In the genomic region with DNA sequence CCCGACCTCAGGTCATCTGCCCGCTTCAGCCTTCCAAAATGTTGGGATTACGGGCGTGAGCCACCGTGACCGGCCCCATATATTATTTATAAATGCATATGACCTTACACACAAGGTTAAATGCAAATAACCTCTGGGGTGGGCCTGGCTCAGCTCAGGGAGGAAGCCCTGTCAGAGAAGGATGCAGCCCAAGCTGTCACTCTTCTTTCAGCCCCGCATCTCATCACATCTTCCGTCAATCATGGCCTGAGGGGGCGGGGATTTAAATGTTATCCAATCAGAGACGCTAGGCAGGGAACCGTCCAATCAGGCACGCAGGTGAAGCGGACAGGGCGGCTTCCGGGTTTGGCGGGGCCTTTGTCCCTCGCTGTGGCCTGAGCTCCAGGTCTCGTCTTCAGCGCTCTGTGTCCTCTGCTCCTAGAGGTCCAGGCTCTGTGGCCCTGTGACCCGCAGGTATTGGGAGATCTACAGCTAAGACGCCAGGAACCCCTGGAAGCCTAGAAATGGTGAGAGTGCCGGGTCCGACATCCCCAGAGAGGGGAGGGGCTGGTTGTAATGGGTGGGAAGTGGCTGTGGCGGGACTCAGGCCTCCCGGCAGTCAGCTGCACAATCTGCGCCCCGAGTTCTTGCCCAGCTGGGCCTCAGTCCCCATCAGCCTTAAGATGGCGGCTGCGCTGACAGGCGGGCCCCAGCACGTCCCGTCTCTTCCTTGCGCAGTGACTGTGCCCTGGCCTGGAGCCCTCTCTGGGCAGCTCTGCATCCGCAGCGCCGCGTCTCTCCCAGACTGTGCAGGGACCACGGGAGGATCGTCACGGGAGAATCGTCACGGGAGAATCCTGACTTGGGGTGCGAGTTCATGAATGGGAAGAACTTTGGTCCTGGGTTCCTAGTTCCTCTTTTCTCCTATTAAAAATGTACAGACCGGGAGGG, we compare ENCODE assay signal across 8 cellular contexts. TPM values are rescaled to one million over a fixed set of nuclear protein-coding genes. Genes with fewer than 3 reads are reported as not detected.
DNase-seq lines count a peak whose midpoint lies in the region; ATAC-seq and TF ChIP-seq lines count a peak whose summit lies in the region.

Gene ZNF430, plus strand, starts transcription at position 360 of the 930 bp plus-strand sequence. Its CDS starts 144 bp downstream, at position 504.

- no peaks in the 10 kb centered on the region for H3K27me3 ChIP-seq in liver (ENCODE audit: control insufficient read depth in 4 of 4, insufficient read depth in 4 of 4, low read length in 3 of 4)

- DNase-seq in C1 segment of cervical spinal cord (lab: John Stamatoyannopoulos, UW) (peak; percentile 50 to 94 (median 91)), NCI-H774 (lab: John Stamatoyannopoulos, UW) (peak; percentile 94), dermis microvascular lymphatic vessel endothelial cell (ENCODE audit: low read depth in 2 of 2) (peak; percentile 92 to 96)
- DNase-seq in activated CD4-positive, alpha-beta T cell treated with anti-CD3 and anti-CD28 coated beads, Interleukin-2, amount 50 U/mL, for 4 hours, result peak; percentile 90 to 91
- DNase-seq in stimulated activated CD4-positive, alpha-beta T cell treated with anti-CD3 and anti-CD28 coated beads, Interleukin-4, amount 100 ng/mL, for 24 hours, result peak; percentile 96

- TF ChIP-seq RAD21 in liver (IDR thresholded peaks at IDR 0.05), result no peak

- 7% methylated on average over 44 of the region's 44 CpGs for WGBS in liver

- peak within 1 kb of the TSS; percentile 42 to 55 (median 53) for H3K4me3 ChIP-seq in liver (ENCODE audit: low read depth in 1 of 3, low read length in 3 of 3)

- ATAC-seq in GM19372 (IDR thresholded peaks at IDR 0.05; ENCODE audit: low read depth, unreplicated experiment) (peak; percentile 96), HG03565 (IDR thresholded peaks at IDR 0.05; ENCODE audit: unreplicated experiment) (peak; percentile 91)

- H3K9me3 ChIP-seq in liver (ENCODE audit: control insufficient read depth in 4 of 4, low read length in 3 of 4), result peaks cover 0 to 2% (median 0%) of the 10 kb centered on the region in 4 donors

- no peaks in the 10 kb centered on the region for H3K36me3 ChIP-seq in liver (ENCODE audit: control insufficient read depth in 4 of 4, insufficient read depth in 3 of 4, low read depth in 1 of 4, low read length in 3 of 4)

- H3K4me1 ChIP-seq in liver (ENCODE audit: control insufficient read depth in 4 of 4, insufficient read depth in 4 of 4, low read length in 3 of 4), result peaks cover 0 to 1% (median 0%) of the 10 kb centered on the region in 4 donors

- no peak within 1 kb of the TSS for H3K9ac ChIP-seq in liver (ENCODE audit: low read depth in 1 of 2, low read length in 2 of 2)

- H3K27ac ChIP-seq in liver (ENCODE audit: low read depth in 1 of 2, low read length in 2 of 2), result peak within 1 kb of the TSS; percentile 28 to 71

- no peak for TF ChIP-seq CTCF in liver (IDR thresholded peaks at IDR 0.05; ENCODE audit: low read depth, low read length, missing input control)

TF ChIP-seq in liver, 16 proteins besides CTCF, POLR2A, EP300 and RAD21:
- TF ChIP-seq SP1 (IDR thresholded peaks at IDR 0.05), result peak; percentile 83
- TF ChIP-seq RXRA (IDR thresholded peaks at IDR 0.05), result no peak
- TF ChIP-seq, protein P1, sequence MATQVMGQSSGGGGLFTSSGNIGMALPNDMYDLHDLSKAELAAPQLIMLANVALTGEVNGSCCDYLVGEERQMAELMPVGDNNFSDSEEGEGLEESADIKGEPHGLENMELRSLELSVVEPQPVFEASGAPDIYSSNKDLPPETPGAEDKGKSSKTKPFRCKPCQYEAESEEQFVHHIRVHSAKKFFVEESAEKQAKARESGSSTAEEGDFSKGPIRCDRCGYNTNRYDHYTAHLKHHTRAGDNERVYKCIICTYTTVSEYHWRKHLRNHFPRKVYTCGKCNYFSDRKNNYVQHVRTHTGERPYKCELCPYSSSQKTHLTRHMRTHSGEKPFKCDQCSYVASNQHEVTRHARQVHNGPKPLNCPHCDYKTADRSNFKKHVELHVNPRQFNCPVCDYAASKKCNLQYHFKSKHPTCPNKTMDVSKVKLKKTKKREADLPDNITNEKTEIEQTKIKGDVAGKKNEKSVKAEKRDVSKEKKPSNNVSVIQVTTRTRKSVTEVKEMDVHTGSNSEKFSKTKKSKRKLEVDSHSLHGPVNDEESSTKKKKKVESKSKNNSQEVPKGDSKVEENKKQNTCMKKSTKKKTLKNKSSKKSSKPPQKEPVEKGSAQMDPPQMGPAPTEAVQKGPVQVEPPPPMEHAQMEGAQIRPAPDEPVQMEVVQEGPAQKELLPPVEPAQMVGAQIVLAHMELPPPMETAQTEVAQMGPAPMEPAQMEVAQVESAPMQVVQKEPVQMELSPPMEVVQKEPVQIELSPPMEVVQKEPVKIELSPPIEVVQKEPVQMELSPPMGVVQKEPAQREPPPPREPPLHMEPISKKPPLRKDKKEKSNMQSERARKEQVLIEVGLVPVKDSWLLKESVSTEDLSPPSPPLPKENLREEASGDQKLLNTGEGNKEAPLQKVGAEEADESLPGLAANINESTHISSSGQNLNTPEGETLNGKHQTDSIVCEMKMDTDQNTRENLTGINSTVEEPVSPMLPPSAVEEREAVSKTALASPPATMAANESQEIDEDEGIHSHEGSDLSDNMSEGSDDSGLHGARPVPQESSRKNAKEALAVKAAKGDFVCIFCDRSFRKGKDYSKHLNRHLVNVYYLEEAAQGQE (IDR thresholded peaks at IDR 0.05), result no peak
- no peak for TF ChIP-seq ATF3 (IDR thresholded peaks at IDR 0.05)
- no peak for TF ChIP-seq NR2F2 (IDR thresholded peaks at IDR 0.05)
- TF ChIP-seq, protein P2, sequence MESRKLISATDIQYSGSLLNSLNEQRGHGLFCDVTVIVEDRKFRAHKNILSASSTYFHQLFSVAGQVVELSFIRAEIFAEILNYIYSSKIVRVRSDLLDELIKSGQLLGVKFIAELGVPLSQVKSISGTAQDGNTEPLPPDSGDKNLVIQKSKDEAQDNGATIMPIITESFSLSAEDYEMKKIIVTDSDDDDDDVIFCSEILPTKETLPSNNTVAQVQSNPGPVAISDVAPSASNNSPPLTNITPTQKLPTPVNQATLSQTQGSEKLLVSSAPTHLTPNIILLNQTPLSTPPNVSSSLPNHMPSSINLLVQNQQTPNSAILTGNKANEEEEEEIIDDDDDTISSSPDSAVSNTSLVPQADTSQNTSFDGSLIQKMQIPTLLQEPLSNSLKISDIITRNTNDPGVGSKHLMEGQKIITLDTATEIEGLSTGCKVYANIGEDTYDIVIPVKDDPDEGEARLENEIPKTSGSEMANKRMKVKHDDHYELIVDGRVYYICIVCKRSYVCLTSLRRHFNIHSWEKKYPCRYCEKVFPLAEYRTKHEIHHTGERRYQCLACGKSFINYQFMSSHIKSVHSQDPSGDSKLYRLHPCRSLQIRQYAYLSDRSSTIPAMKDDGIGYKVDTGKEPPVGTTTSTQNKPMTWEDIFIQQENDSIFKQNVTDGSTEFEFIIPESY (IDR thresholded peaks at IDR 0.05), result no peak
- no peak for TF ChIP-seq MAX (IDR thresholded peaks at IDR 0.05)
- TF ChIP-seq FOXA1 (IDR thresholded peaks at IDR 0.05), result no peak
- TF ChIP-seq HNF4G (IDR thresholded peaks at IDR 0.05), result no peak
- peak; percentile 57 for TF ChIP-seq TAF1 (conservative IDR thresholded peaks at IDR 0.05)
- peak; percentile 20 to 46 for TF ChIP-seq GABPA (IDR thresholded peaks at IDR 0.05 in 1 of 2, conservative IDR thresholded peaks at IDR 0.05 in 1 of 2)
- TF ChIP-seq JUND (IDR thresholded peaks at IDR 0.05), result no peak
- peak; percentile 81 for TF ChIP-seq YY1 (IDR thresholded peaks at IDR 0.05)
- TF ChIP-seq HNF4A (conservative IDR thresholded peaks at IDR 0.05), result no peak
- TF ChIP-seq EGR1 (IDR thresholded peaks at IDR 0.05; ENCODE audit: low read depth in 2 of 2), result no peak
- TF ChIP-seq FOXA2 (IDR thresholded peaks at IDR 0.05), result no peak

RNA-seq across cellular contexts. Expression of gene ZNF430, which starts in this region (rescaled TPM):
- total RNA-seq in dermis microvascular lymphatic vessel endothelial cell (3.9 and 4.7 TPM in 2 replicates), liver (1 to 10 TPM; 2.3 to 5.3 TPM)
- 1 to 10 TPM in 1 of 2 donors, under 1 TPM in 1; 0.31 to 3.5 TPM for polyA plus RNA-seq in liver

Comparison
In these comparisons a context has a peak if more than half of its experiments do, and no peak if none do; other contexts are left out.
1. Peak in every context shown above with its lines: DNase-seq, ATAC-seq, H3K4me3 ChIP-seq and H3K27ac ChIP-seq.